In genomic region chr10:11049772-11050171, GRCh38 we compare ENCODE assay signal across 2 cellular contexts.
TF ChIP-seq lines count a peak whose summit lies in the region.

No MANE protein-coding gene starts in this region.

TF ChIP-seq in WTC11, 78 proteins besides CTCF, POLR2A, EP300 and RAD21 (continued from another document):
- TF ChIP-seq ESRRA (CRISPR knock-in tag; IDR thresholded peaks at IDR 0.05; ENCODE audit: borderline replicate concordance): no peak
- TF ChIP-seq TCF7 (CRISPR knock-in tag; IDR thresholded peaks at IDR 0.05; ENCODE audit: low read depth): no peak
- TF ChIP-seq HMGA2 (CRISPR knock-in tag; IDR thresholded peaks at IDR 0.05): no peak
- no peak for TF ChIP-seq TP53 (CRISPR knock-in tag; IDR thresholded peaks at IDR 0.05)
- no peak for TF ChIP-seq CREM (CRISPR knock-in tag; IDR thresholded peaks at IDR 0.05)
- no peak for TF ChIP-seq FOXJ3 (CRISPR knock-in tag; IDR thresholded peaks at IDR 0.05; ENCODE audit: borderline replicate concordance)
- no peak for TF ChIP-seq NR3C1 (CRISPR knock-in tag; conservative IDR thresholded peaks at IDR 0.05; ENCODE audit: low read depth)
- TF ChIP-seq NR2C2 (CRISPR knock-in tag; IDR thresholded peaks at IDR 0.05): no peak
- TF ChIP-seq IRF2 (CRISPR knock-in tag; IDR thresholded peaks at IDR 0.05; ENCODE audit: borderline replicate concordance, low read depth): no peak
- no peak for TF ChIP-seq ZSCAN18 (CRISPR knock-in tag; IDR thresholded peaks at IDR 0.05)
- no peak for TF ChIP-seq ERG (CRISPR knock-in tag; IDR thresholded peaks at IDR 0.05)
- TF ChIP-seq USF1 (CRISPR knock-in tag; IDR thresholded peaks at IDR 0.05): no peak

TF ChIP-seq in GM23338, 12 proteins besides CTCF, POLR2A, EP300 and RAD21 (continued from another document):
- TF ChIP-seq ZNF462 (CRISPR knock-in tag; IDR thresholded peaks at IDR 0.05) (no peak), ETS1 (IDR thresholded peaks at IDR 0.05) (no peak)
